ENCODE assay signal across 1 cellular context in genomic region chr21:45475797-45476570, GRCh38.
TF ChIP-seq lines count a peak whose summit lies in the region.

No MANE protein-coding gene starts in this region.

TF ChIP-seq in HepG2, 621 proteins besides CTCF, POLR2A, EP300 and RAD21:
- TF ChIP-seq RBM22 (optimal IDR thresholded peaks at IDR 0.05; ENCODE audit: low read length) = peak; percentile 9
- TF ChIP-seq NRL (CRISPR knock-in tag; IDR thresholded peaks at IDR 0.05; ENCODE audit: borderline replicate concordance) = no peak
- no peak for TF ChIP-seq JUNB (CRISPR knock-in tag; IDR thresholded peaks at IDR 0.05; ENCODE audit: borderline replicate concordance)
- no peak for TF ChIP-seq ZFP37 (CRISPR knock-in tag; IDR thresholded peaks at IDR 0.05; ENCODE audit: borderline replicate concordance)
- TF ChIP-seq POLR2G (IDR thresholded peaks at IDR 0.05; ENCODE audit: low read depth, low read length) = no peak
- TF ChIP-seq ZFP36 (IDR thresholded peaks at IDR 0.05; ENCODE audit: borderline replicate concordance, low read depth, low read length, partially characterized antibody) = no peak
- no peak for TF ChIP-seq SP1 (IDR thresholded peaks at IDR 0.05)
- no peak for TF ChIP-seq SP1 (CRISPR knock-in tag; IDR thresholded peaks at IDR 0.05)
- no peak for TF ChIP-seq BCL6 (CRISPR knock-in tag; IDR thresholded peaks at IDR 0.05)
- no peak for TF ChIP-seq TFE3 (CRISPR knock-in tag; IDR thresholded peaks at IDR 0.05)
- TF ChIP-seq KDM5A (IDR thresholded peaks at IDR 0.05; ENCODE audit: borderline replicate concordance, low read length) = no peak
- 0 out of 2 replicates have a peak, but pooled peaks have one; percentile 31 for TF ChIP-seq RBFOX2 (IDR thresholded peaks at IDR 0.05; ENCODE audit: low read depth, low read length)
- TF ChIP-seq ZNF660 (CRISPR knock-in tag; IDR thresholded peaks at IDR 0.05; ENCODE audit: borderline replicate concordance, low read depth) = no peak
- no peak for TF ChIP-seq GATA4 (IDR thresholded peaks at IDR 0.05; ENCODE audit: borderline replicate concordance, low read depth)
- no peak for TF ChIP-seq ISX (CRISPR knock-in tag; conservative IDR thresholded peaks at IDR 0.05)
- TF ChIP-seq KAT7 (CRISPR knock-in tag; IDR thresholded peaks at IDR 0.05; ENCODE audit: borderline replicate concordance) = no peak
- TF ChIP-seq SSRP1 (CRISPR knock-in tag; IDR thresholded peaks at IDR 0.05) = no peak
- no peak for TF ChIP-seq TCF12 (IDR thresholded peaks at IDR 0.05)
- TF ChIP-seq TCF12 (CRISPR knock-in tag; IDR thresholded peaks at IDR 0.05) = no peak
- no peak for TF ChIP-seq RERE (CRISPR knock-in tag; IDR thresholded peaks at IDR 0.05; ENCODE audit: low read depth)
- TF ChIP-seq ZNF879 (CRISPR knock-in tag; IDR thresholded peaks at IDR 0.05) = no peak
- no peak for TF ChIP-seq ZNF431 (CRISPR knock-in tag; IDR thresholded peaks at IDR 0.05; ENCODE audit: borderline replicate concordance, low read depth)
- no peak for TF ChIP-seq MLLT10 (CRISPR knock-in tag; IDR thresholded peaks at IDR 0.05)
- TF ChIP-seq ZNF503 (CRISPR knock-in tag; IDR thresholded peaks at IDR 0.05) = no peak
- peak; percentile 72 for TF ChIP-seq AGO2 (optimal IDR thresholded peaks at IDR 0.05; ENCODE audit: low read depth, low read length)
